ENCODE assay signal across 8 cellular contexts in genomic region chr19:11378319-11379189, GRCh38. TPM values are rescaled to one million over a fixed set of nuclear protein-coding genes. Genes with fewer than 3 reads are reported as not detected.
DNase-seq lines count a peak whose midpoint lies in the region; ATAC-seq and TF ChIP-seq lines count a peak whose summit lies in the region.

No MANE protein-coding gene starts in this region.

- peak; percentile 63 for TF ChIP-seq CTCF in GM12875 (IDR thresholded peaks at IDR 0.05; ENCODE audit: borderline replicate concordance, insufficient read depth, low read depth, low read length)
- TF ChIP-seq CTCF in RWPE2 (IDR thresholded peaks at IDR 0.05; ENCODE audit: poor library complexity, severe bottlenecking) = no peak
- TF ChIP-seq CTCF in natural killer cell (IDR thresholded peaks at IDR 0.05) = peak; percentile 30

- H3K4me3 Mint-ChIP-seq in natural killer cell = no peak overlapping the region

- no peaks in the 10 kb centered on the region for H3K36me3 Mint-ChIP-seq in natural killer cell

- no peaks in the 10 kb centered on the region for H3K9me3 Mint-ChIP-seq in natural killer cell

- H3K4me3 ChIP-seq in GM12875 (ENCODE audit: low read depth, low read length) (no peak overlapping the region), RWPE2 (ENCODE audit: severe bottlenecking) (no peak overlapping the region)

- peak overlapping the region; percentile 73 for H3K27ac ChIP-seq in RWPE2 (ENCODE audit: poor library complexity, severe bottlenecking)

- peaks cover 0 to 17% of the 10 kb centered on the region in 2 donors for H3K27me3 Mint-ChIP-seq in natural killer cell (ENCODE audit: low read depth in 2 of 2)

- peaks cover 12% of the 10 kb centered on the region for H3K36me3 ChIP-seq in RWPE2 (ENCODE audit: low read depth)

- DNase-seq in Ammon's horn (ENCODE audit: low spot score) = peak; percentile 48
- DNase-seq in RWPE2 (ENCODE audit: low spot score) = no peak
- DNase-seq in dermis blood vessel endothelial cell = peak; percentile 76
- peak; percentile 30 for DNase-seq in natural killer cell
- DNase-seq in germinal center (ENCODE audit: low spot score) = no peak
- no peak for DNase-seq in H4 (ENCODE audit: low spot score)

- ATAC-seq in RWPE2 (ENCODE audit: low read depth) (peak; percentile 14), natural killer cell (no peak), HG02798 (IDR thresholded peaks at IDR 0.05; ENCODE audit: poor library complexity, unreplicated experiment) (no peak)

- no peak overlapping the region for H3K27ac Mint-ChIP-seq in natural killer cell

- peaks cover 29 to 37% of the 10 kb centered on the region in 2 donors for H3K4me1 Mint-ChIP-seq in natural killer cell

- no peaks in the 10 kb centered on the region for H3K27me3 ChIP-seq in RWPE2 (ENCODE audit: insufficient read depth, poor library complexity, severe bottlenecking)

- H3K9me3 ChIP-seq in RWPE2 (ENCODE audit: severe bottlenecking) = no peaks in the 10 kb centered on the region

- peaks cover 30% of the 10 kb centered on the region for H3K4me1 ChIP-seq in RWPE2 (ENCODE audit: insufficient read depth, poor library complexity, severe bottlenecking)

- intact Hi-C loops in natural killer cell (cut with micrococcal nuclease) = loop anchor here (10.0 kb wide), 1 partner anchor 126 kb away; the partner anchor contains the start of gene ZNF653

RNA-seq across cellular contexts. Expression of gene SWSAP1, which starts 4.1 kb away (rescaled TPM):
- 0.79 and 0.85 TPM in 2 replicates for total RNA-seq in dermis blood vessel endothelial cell
- total RNA-seq in natural killer cell = 1 to 10 TPM; 2.1 to 2.9 (median 2.8) TPM
- 0.45 and 1.0 TPM in 2 replicates for total RNA-seq in H4 (2014; rRNA removed; shearing (Covaris generic))

RNA-seq across cellular contexts. Expression of gene EPOR, which starts 5.6 kb away (rescaled TPM):
- total RNA-seq in dermis blood vessel endothelial cell (6.0 and 8.2 TPM in 2 replicates), natural killer cell (10 to 100 TPM in 2 of 3 donors, 1 to 10 TPM in 1; 7.6 to 10.7 (median 10.3) TPM)
- 3.0 and 5.4 TPM in 2 replicates for total RNA-seq in H4 (2014; rRNA removed; shearing (Covaris generic))

RNA-seq across cellular contexts. Expression of gene PLPPR2, which starts 23.3 kb away (rescaled TPM):
- total RNA-seq in dermis blood vessel endothelial cell (8.7 and 14.1 TPM in 2 replicates), natural killer cell (10 to 100 TPM; 13.3 to 21.1 (median 16.1) TPM)
- total RNA-seq in H4 (2014; rRNA removed; shearing (Covaris generic)) = 10.7 and 12.7 TPM in 2 replicates

RNA-seq across cellular contexts. Expression of gene CCDC159, which starts 32.2 kb away (rescaled TPM):
- total RNA-seq in dermis blood vessel endothelial cell (7.8 and 10.4 TPM in 2 replicates), natural killer cell (10 to 100 TPM; 86.9 to 94.9 (median 91.8) TPM)
- 3.6 and 5.1 TPM in 2 replicates for total RNA-seq in H4 (2014; rRNA removed; shearing (Covaris generic))

RNA-seq across cellular contexts. Expression of gene TMEM205, which starts 32.5 kb away (rescaled TPM):
- total RNA-seq in dermis blood vessel endothelial cell = 105 and 267 TPM in 2 replicates
- 10 to 100 TPM; 25.0 to 29.9 (median 29.5) TPM for total RNA-seq in natural killer cell
- 74.7 and 139 TPM in 2 replicates for total RNA-seq in H4 (2014; rRNA removed; shearing (Covaris generic))

Comparison
In these comparisons a context has a peak if more than half of its experiments do, and no peak if none do; other contexts are left out.
1. DNase-seq: peak in Ammon's horn (single experiment), dermis blood vessel endothelial cell (single experiment) and natural killer cell (single experiment); none in RWPE2 (single experiment), germinal center (single experiment) and H4 (single experiment).